16 cellular contexts compared by ENCODE assay signal in the genomic region with DNA sequence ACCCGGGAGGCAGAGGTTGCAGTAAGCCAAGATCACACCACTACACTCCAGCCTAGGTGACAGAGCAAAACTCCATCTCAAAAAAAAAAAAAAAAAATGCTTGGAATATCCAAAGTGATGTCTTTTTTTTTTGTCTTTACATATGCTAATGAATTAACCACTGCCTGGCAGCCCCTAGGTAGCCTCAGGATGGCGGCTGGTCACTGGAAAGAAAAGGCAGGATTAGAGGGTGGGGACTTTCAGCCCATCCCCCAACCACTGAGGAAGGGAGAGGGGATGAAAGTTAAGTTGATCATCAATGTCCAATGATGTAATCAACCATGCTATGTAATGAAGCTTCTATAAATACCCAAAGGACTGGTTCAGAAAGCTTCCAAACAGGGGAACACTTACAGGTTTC. TPM values are rescaled to one million over a fixed set of nuclear protein-coding genes. Genes with fewer than 3 reads are reported as not detected.
DNase-seq lines count a peak whose midpoint lies in the region; ATAC-seq, FAIRE-seq and TF ChIP-seq lines count a peak whose summit lies in the region.
"Had no signal": no experiment of that assay in that cellular context is flagged by ENCODE, and none has a peak within 500 bp of the region (broad histone marks: within the 10 kb centered on the region; RNA-seq: fewer than 3 reads in every experiment).

No MANE protein-coding gene starts in this region.

- no peak overlapping the region; the same call in 1 of the 2 replicates for H2BK5ac ChIP-seq in H1 (ENCODE audit: low read depth, low read length)

- H3K36me3 Mint-ChIP-seq in GM23338 (ENCODE audit: low read depth), result no peaks in the 10 kb centered on the region
- H3K36me3 Mint-ChIP-seq in neural progenitor cell, result peaks cover 13% of the 10 kb centered on the region
- H3K36me3 Mint-ChIP-seq in activated T-helper 2 cell treated with anti-CD3 and anti-CD28 coated beads, Interferon-gamma antibody, Interleukin-2, Interleukin-4, amounts not matched to agents 10 μg/mL and 5 μg/mL and 100 μg/mL, durations not matched to agents 14 hours and 24 hours and 36 hours (ENCODE audit: low read depth), result peaks cover 47% of the 10 kb centered on the region

- POLR2A ChIA-PET in H1 (lab: Charles Lee; ENCODE audit: partially characterized antibody), result interaction anchor here (0.7 kb wide), 1 partner anchor 92 kb away, joined by 4 read pairs; no protein-coding TSS in a partner anchor

- H3K27me3 ChIP-seq in GM23338 (ENCODE audit: insufficient read depth) (no peaks in the 10 kb centered on the region), HAP-1 (ENCODE audit: low read depth) (no peaks in the 10 kb centered on the region), H1 (replicated peaks in 1 of 4; ENCODE audit: control insufficient read depth in 3 of 4, extremely low read depth in 1 of 4, insufficient read depth in 3 of 4, low read length in 3 of 4) (no peaks in the 10 kb centered on the region), neural progenitor cell (no peaks in the 10 kb centered on the region)

- no peak overlapping the region for H3K9ac ChIP-seq in H1 (replicated peaks in 1 of 4; ENCODE audit: extremely low read depth in 1 of 4, low read depth in 3 of 4, low read length in 3 of 4)
- no peak overlapping the region for H3K9ac ChIP-seq in neural progenitor cell
- H3K9ac ChIP-seq: GM23248 had no signal

- no peaks in the 10 kb centered on the region for H3K9me2 ChIP-seq in GM23338 (ENCODE audit: insufficient read depth)

- H2AFZ ChIP-seq in GM23338 (no peak overlapping the region), H1 (ENCODE audit: low read length) (no peak overlapping the region), neural progenitor cell (replicated peaks) (no peak overlapping the region)
- H2AFZ ChIP-seq: GM23248 had no signal

- H4K5ac ChIP-seq in H1 (ENCODE audit: insufficient read length, low read depth, low read length), result no peak overlapping the region

- H2BK12ac ChIP-seq in H1 (ENCODE audit: low read depth, low read length), result no peak overlapping the region

- no peaks in the 10 kb centered on the region for H3K23me2 ChIP-seq in H1 (ENCODE audit: low read depth, low read length)

- no peaks in the 10 kb centered on the region for H3K27me3 Mint-ChIP-seq in GM23338 (ENCODE audit: insufficient read depth, low read depth, poor library complexity)
- no peaks in the 10 kb centered on the region for H3K27me3 Mint-ChIP-seq in neural progenitor cell (ENCODE audit: insufficient read depth, low read depth)
- H3K27me3 Mint-ChIP-seq in activated T-helper 2 cell treated with anti-CD3 and anti-CD28 coated beads, Interferon-gamma antibody, Interleukin-2, Interleukin-4, amounts not matched to agents 10 μg/mL and 5 μg/mL and 100 μg/mL, durations not matched to agents 14 hours and 24 hours and 36 hours (ENCODE audit: low read depth), result no peaks in the 10 kb centered on the region
- H3K27me3 Mint-ChIP-seq: CD4-positive, alpha-beta T cell had no signal

- H3K9me3 ChIP-seq in HAP-1 (no peaks in the 10 kb centered on the region), H1 (ENCODE audit: insufficient read depth in 2 of 2, low read depth in 1 of 2, low read length in 1 of 2) (no peaks in the 10 kb centered on the region), neural progenitor cell (ENCODE audit: low read depth) (no peaks in the 10 kb centered on the region)

- no peak overlapping the region for H2BK120ac ChIP-seq in H1 (replicated peaks; ENCODE audit: low read depth, low read length)

- TF ChIP-seq POLR2A in H1 (IDR thresholded peaks at IDR 0.05; ENCODE audit: control extremely low read depth in 1 of 2, low read depth in 2 of 2, low read length in 2 of 2), result no peak

- intact Hi-C loops in activated T-helper 2 cell treated with anti-CD3 and anti-CD28 coated beads, Interferon-gamma antibody, Interleukin-2, Interleukin-4, amounts not matched to agents 10 μg/mL and 5 μg/mL and 100 μg/mL, durations not matched to agents 14 hours and 24 hours and 36 hours (cut with micrococcal nuclease), result no loop called here

- peak in 1 of 2 experiments; percentile 13; a peak in 1 of 4 replicates for TF ChIP-seq RAD21 in H1 (IDR thresholded peaks at IDR 0.05 in 1 of 2, conservative IDR thresholded peaks at IDR 0.05 in 1 of 2; ENCODE audit: low read depth in 2 of 2, low read length in 2 of 2)

- H3K79me1 ChIP-seq in H1 (ENCODE audit: low read depth, low read length), result no peaks in the 10 kb centered on the region

- H3K4ac ChIP-seq in H1 (replicated peaks; ENCODE audit: insufficient read length, low read depth, low read length), result no peak overlapping the region

- no peak overlapping the region for H4K91ac ChIP-seq in H1 (replicated peaks; ENCODE audit: insufficient read length, low read length)

- H4K20me1 ChIP-seq in GM23338 (replicated peaks; ENCODE audit: insufficient read depth) (no peaks in the 10 kb centered on the region), H1 (replicated peaks in 1 of 2; ENCODE audit: control insufficient read depth in 1 of 2, insufficient read depth in 2 of 2, low read length in 2 of 2) (no peaks in the 10 kb centered on the region), neural progenitor cell (ENCODE audit: low read depth) (peaks cover 3% of the 10 kb centered on the region)

- H3K79me2 ChIP-seq in GM23338 (replicated peaks; ENCODE audit: insufficient read depth) (no peaks in the 10 kb centered on the region), H1 (ENCODE audit: control insufficient read depth in 1 of 2, insufficient read depth in 2 of 2, low read length in 2 of 2) (no peaks in the 10 kb centered on the region), neural progenitor cell (ENCODE audit: low read depth) (no peaks in the 10 kb centered on the region)

- H3K9me3 Mint-ChIP-seq in GM23338 (no peaks in the 10 kb centered on the region), neural progenitor cell (no peaks in the 10 kb centered on the region)
- H3K9me3 Mint-ChIP-seq in activated T-helper 2 cell treated with anti-CD3 and anti-CD28 coated beads, Interferon-gamma antibody, Interleukin-2, Interleukin-4, amounts not matched to agents 10 μg/mL and 5 μg/mL and 100 μg/mL, durations not matched to agents 14 hours and 24 hours and 36 hours, result no peaks in the 10 kb centered on the region
- H3K9me3 Mint-ChIP-seq: CD4-positive, alpha-beta T cell had no signal

- H3K14ac ChIP-seq in H1 (ENCODE audit: insufficient read length), result no peak overlapping the region

- H3K4me1 Mint-ChIP-seq in GM23338 (peaks cover 17% of the 10 kb centered on the region), neural progenitor cell (peaks cover 10% of the 10 kb centered on the region)
- peaks cover 30% of the 10 kb centered on the region for H3K4me1 Mint-ChIP-seq in activated T-helper 2 cell treated with anti-CD3 and anti-CD28 coated beads, Interferon-gamma antibody, Interleukin-2, Interleukin-4, amounts not matched to agents 10 μg/mL and 5 μg/mL and 100 μg/mL, durations not matched to agents 14 hours and 24 hours and 36 hours (ENCODE audit: low read depth)

- 0 out of 2 replicates have a peak overlapping the region, but pooled peaks have one; percentile 56 for H3K27ac Mint-ChIP-seq in GM23338
- H3K27ac Mint-ChIP-seq in neural progenitor cell, result no peak overlapping the region
- no peak overlapping the region for H3K27ac Mint-ChIP-seq in activated T-helper 2 cell treated with anti-CD3 and anti-CD28 coated beads, Interferon-gamma antibody, Interleukin-2, Interleukin-4, amounts not matched to agents 10 μg/mL and 5 μg/mL and 100 μg/mL, durations not matched to agents 14 hours and 24 hours and 36 hours
- H3K27ac Mint-ChIP-seq: B cell; CD4-positive, alpha-beta T cell had no signal

- H3K4me2 ChIP-seq in GM23338 (peak overlapping the region; percentile 59), H1 (ENCODE audit: insufficient read depth in 1 of 2, low read depth in 2 of 2, low read length in 2 of 2) (peak overlapping the region; percentile 47 to 62; a peak in 3 of 4 replicates), neural progenitor cell (no peak overlapping the region)

- H3K4me1 ChIP-seq in GM23338 (ENCODE audit: insufficient read depth) (peaks cover 25% of the 10 kb centered on the region), HAP-1 (peaks cover 13% of the 10 kb centered on the region), H1 (replicated peaks in 1 of 4; ENCODE audit: control insufficient read depth in 3 of 4, insufficient read depth in 4 of 4, low read length in 3 of 4) (peaks cover 4 to 8% (median 6%) of the 10 kb centered on the region in 4 experiments; a peak in 5 of 7 replicates), neural progenitor cell (peaks cover 11% of the 10 kb centered on the region)

- H3K27ac ChIP-seq in GM23338 (ENCODE audit: low read depth), result no peak overlapping the region
- no peak overlapping the region for H3K27ac ChIP-seq in H1 (ENCODE audit: low read depth, low read length)
- no peak overlapping the region for H3K27ac ChIP-seq in neural progenitor cell
- H3K27ac ChIP-seq: GM23248 had no signal

- no peak overlapping the region for H2BK15ac ChIP-seq in H1 (ENCODE audit: low read length)

- in situ Hi-C loops in HAP-1 (cut with MboI; ENCODE audit: low sequenced_read_pairs), result no loop called here

- no peak overlapping the region for H2AK5ac ChIP-seq in H1 (ENCODE audit: low read depth, low read length)

- WGBS in H1 (ENCODE audit: extremely low coverage in 1 of 2, insufficient coverage in 1 of 2, insufficient read length in 1 of 2, insufficient replicate concordance in 2 of 2, low coverage in 1 of 2, low lambda C conversion rate in 2 of 2, missing lambda C conversion rate in 1 of 2), 2 experiments, result 50% methylated on average over 2 of the region's 2 CpGs; no CpG with 5 or more reads in 1 of the 2 experiments

- CTCF ChIA-PET in H1 (lab: Charles Lee; ENCODE audit: partially characterized antibody), result interaction anchor here (0.7 to 1.3 kb wide), 3 partner anchors 9 to 66 kb away, joined by 3 to 5 read pairs (median 3); no protein-coding TSS in a partner anchor

- H3K18ac ChIP-seq in H1 (ENCODE audit: extremely low read depth, low read length), result peak overlapping the region; percentile 48; the same call in 1 of the 2 replicates

- H3K23ac ChIP-seq in H1 (ENCODE audit: insufficient read length), result no peak overlapping the region

- no peak overlapping the region for H3K56ac ChIP-seq in H1 (replicated peaks; ENCODE audit: insufficient read length, low read depth, low read length)

- 0 out of 2 replicates have a peak overlapping the region, but pooled peaks have one; percentile 12 for H3K4me3 ChIP-seq in GM23338
- H3K4me3 ChIP-seq in HAP-1, result no peak overlapping the region
- peak overlapping the region in 1 of 4 experiments; percentile 3; a peak in 2 of 8 replicates for H3K4me3 ChIP-seq in H1 (ENCODE audit: extremely low read depth in 1 of 4, insufficient read depth in 2 of 4, low read depth in 3 of 4, low read length in 4 of 4)
- H3K4me3 ChIP-seq in neural progenitor cell, result no peak overlapping the region
- H3K4me3 ChIP-seq: GM23248 had no signal

- H4K8ac ChIP-seq in H1 (ENCODE audit: extremely low read depth, insufficient read depth, low read length), result no peak overlapping the region

- H3K36me3 ChIP-seq in GM23338 (ENCODE audit: insufficient read depth) (no peaks in the 10 kb centered on the region), HAP-1 (replicated peaks) (no peaks in the 10 kb centered on the region; the same call in 1 of the 2 replicates), H1 (ENCODE audit: control insufficient read depth in 2 of 4, insufficient read depth in 4 of 4, low read length in 3 of 4) (no peaks in the 10 kb centered on the region), neural progenitor cell (no peaks in the 10 kb centered on the region)

- ATAC-seq in GM23338, result peak; percentile 95
- no peak for ATAC-seq in HG03159 (IDR thresholded peaks at IDR 0.05; ENCODE audit: unreplicated experiment)
- ATAC-seq: HCT116 had no signal

- TF ChIP-seq EP300 in H1 (IDR thresholded peaks at IDR 0.05; ENCODE audit: borderline replicate concordance in 1 of 2, low read depth in 2 of 2, low read length in 2 of 2), result no peak

- no peak overlapping the region for H2BK20ac ChIP-seq in H1 (ENCODE audit: low read length)

- TF ChIP-seq CTCF in GM23338 (conservative IDR thresholded peaks at IDR 0.05; ENCODE audit: low read depth in 2 of 2) (0 out of 4 replicates have a peak, but pooled peaks of 1 of the 2 experiments have one; percentile 0), H1 (IDR thresholded peaks at IDR 0.05; ENCODE audit: control extremely low read depth in 1 of 3, insufficient read depth in 1 of 3, low read depth in 1 of 3, low read length in 3 of 3) (no peak), neural progenitor cell (IDR thresholded peaks at IDR 0.05) (no peak)

- peak; percentile 60 for DNase-seq in GM23338 (ENCODE audit: low spot score)
- peak; percentile 75 for DNase-seq in HAP-1 (ENCODE audit: low spot score in 2 of 2)
- DNase-seq in H1 (ENCODE audit: low read depth in 1 of 2, low spot score in 2 of 2), result peak in 1 of 2 experiments; percentile 48
- DNase-seq in neural progenitor cell (ENCODE audit: low spot score), result peak; percentile 30
- DNase-seq in NCI-H187 (lab: John Stamatoyannopoulos, UW), result no peak
- DNase-seq in activated T-helper 2 cell treated with anti-CD3 and anti-CD28 coated beads, Interferon-gamma antibody, Interleukin-2, Interleukin-4, amounts not matched to agents 10 μg/mL and 5 μg/mL and 100 μg/mL, durations not matched to agents 14 hours and 24 hours and 36 hours (ENCODE audit: low spot score), result no peak
- DNase-seq: C1 segment of cervical spinal cord; Calu3; CD4-positive, alpha-beta T cell; DMS 273 treated with DMSO at 0.1 percent for 48 hours; GM23248 had no signal

- H3F3A ChIP-seq in GM23338 (replicated peaks; ENCODE audit: low read depth), result 0 out of 2 replicates have a peak, but pooled peaks cover 11% of the 10 kb centered on the region
- peaks cover 3% of the 10 kb centered on the region for H3F3A ChIP-seq in neural progenitor cell (ENCODE audit: low read depth)

- no peak overlapping the region for H3K4me3 Mint-ChIP-seq in GM23338
- no peak overlapping the region for H3K4me3 Mint-ChIP-seq in neural progenitor cell
- H3K4me3 Mint-ChIP-seq in activated T-helper 2 cell treated with anti-CD3 and anti-CD28 coated beads, Interferon-gamma antibody, Interleukin-2, Interleukin-4, amounts not matched to agents 10 μg/mL and 5 μg/mL and 100 μg/mL, durations not matched to agents 14 hours and 24 hours and 36 hours (ENCODE audit: low read depth), result no peak overlapping the region
- H3K4me3 Mint-ChIP-seq: B cell; CD4-positive, alpha-beta T cell had no signal

- FAIRE-seq in H1 (lab: Jason Lieb, UNC), result no peak
- FAIRE-seq: A204.1, GM12891 had no signal

RNA-seq across cellular contexts. Expression of a gene that starts 26.8 kb away (rescaled TPM):
- 11.7 and 13.8 TPM in 2 replicates for total RNA-seq in GM23338 (2014; rRNA removed; shearing (Covaris generic))
- polyA plus RNA-seq in GM23338 (2016; fragmentation: Nextera tagmentation; extraction: Ambion mirVana) (7.8 and 8.5 TPM in 2 replicates), H1 (2011; rRNA removed) (16.7 and 20.2 TPM in 2 replicates)
- total RNA-seq in H1 (2021; fragmentation: NEBNext Ultra II Directional; extraction: Animal tissue kit (Norgen Biotek cat#: 25700)), result 13.4 and 14.9 TPM in 2 replicates
- polyA plus RNA-seq in H1 (2011; cell fraction: cytosol; rRNA removed), result 15.2 TPM
- 17.4 TPM for polyA plus RNA-seq in H1 (2011; cell fraction: nucleus; rRNA removed)
- polyA plus RNA-seq in H1 (2012, experiment 1 of 2), result 13.0 to 30.8 TPM (median 18.2 TPM) in 4 replicates
- polyA plus RNA-seq in H1 (2012, experiment 2 of 2), result 10.9 TPM
- 9.3 TPM for polyA plus RNA-seq in H1 (2013, experiment 1 of 2)
- polyA plus RNA-seq in H1 (2013, experiment 2 of 2), result 9.7 TPM
- 27.8 and 31.8 TPM in 2 replicates for polyA minus RNA-seq in H1 (2011; rRNA and poly(A)+ RNA removed)
- 16.3 TPM for polyA minus RNA-seq in H1 (2011; cell fraction: cytosol; rRNA and poly(A)+ RNA removed)
- 15.9 TPM for polyA minus RNA-seq in H1 (2011; cell fraction: nucleus; rRNA and poly(A)+ RNA removed)
- 18.5 and 21.0 TPM in 2 replicates for total RNA-seq in neural progenitor cell (ENCODE audit: low replicate concordance)
- 34.3 and 34.9 TPM in 2 replicates for total RNA-seq in activated T-helper 2 cell treated with anti-CD3 and anti-CD28 coated beads, Interferon-gamma antibody, Interleukin-2, Interleukin-4, amounts not matched to agents 10 μg/mL and 5 μg/mL and 100 μg/mL, durations not matched to agents 14 hours and 24 hours and 36 hours

RNA-seq across cellular contexts. Expression of a gene that starts 51.7 kb away (rescaled TPM):
- total RNA-seq in GM23338 (2014; rRNA removed; shearing (Covaris generic)), result 3.1 and 3.5 TPM in 2 replicates
- polyA plus RNA-seq in GM23338 (2016; fragmentation: Nextera tagmentation; extraction: Ambion mirVana), result 2.2 and 3.3 TPM in 2 replicates
- 22.6 and 25.6 TPM in 2 replicates for total RNA-seq in H1 (2021; fragmentation: NEBNext Ultra II Directional; extraction: Animal tissue kit (Norgen Biotek cat#: 25700))
- 17.8 and 26.8 TPM in 2 replicates for polyA plus RNA-seq in H1 (2011; rRNA removed)
- 11.6 TPM for polyA plus RNA-seq in H1 (2011; cell fraction: cytosol; rRNA removed)
- polyA plus RNA-seq in H1 (2011; cell fraction: nucleus; rRNA removed), result 20.6 TPM
- 6.2 to 22.1 TPM (median 14.0 TPM) in 4 replicates for polyA plus RNA-seq in H1 (2012, experiment 1 of 2)
- 27.4 TPM for polyA plus RNA-seq in H1 (2012, experiment 2 of 2)
- 22.2 TPM for polyA plus RNA-seq in H1 (2013, experiment 1 of 2)
- polyA plus RNA-seq in H1 (2013, experiment 2 of 2), result 20.6 TPM
- polyA minus RNA-seq in H1 (2011; rRNA and poly(A)+ RNA removed), result 4.8 and 7.9 TPM in 2 replicates
- 26.6 TPM for polyA minus RNA-seq in H1 (2011; cell fraction: cytosol; rRNA and poly(A)+ RNA removed)
- 13.2 TPM for polyA minus RNA-seq in H1 (2011; cell fraction: nucleus; rRNA and poly(A)+ RNA removed)
- 4.2 and 10.7 TPM in 2 replicates for total RNA-seq in neural progenitor cell (ENCODE audit: low replicate concordance)
- total RNA-seq in activated T-helper 2 cell treated with anti-CD3 and anti-CD28 coated beads, Interferon-gamma antibody, Interleukin-2, Interleukin-4, amounts not matched to agents 10 μg/mL and 5 μg/mL and 100 μg/mL, durations not matched to agents 14 hours and 24 hours and 36 hours, result 204 and 212 TPM in 2 replicates

Comparison
In these comparisons a context has a peak if more than half of its experiments do, and no peak if none do; other contexts are left out.
1. DNase-seq: peak in GM23338 (single experiment), HAP-1 (2 of 2) and neural progenitor cell (single experiment); none in NCI-H187 (0 of 2) and activated T-helper 2 cell treated with anti-CD3 and anti-CD28 coated beads, Interferon-gamma antibody, Interleukin-2, Interleukin-4, amounts not matched to agents 10 μg/mL and 5 μg/mL and 100 μg/mL, durations not matched to agents 14 hours and 24 hours and 36 hours (single experiment).